ENCODE assay signal across 9 cellular contexts in the genomic region with DNA sequence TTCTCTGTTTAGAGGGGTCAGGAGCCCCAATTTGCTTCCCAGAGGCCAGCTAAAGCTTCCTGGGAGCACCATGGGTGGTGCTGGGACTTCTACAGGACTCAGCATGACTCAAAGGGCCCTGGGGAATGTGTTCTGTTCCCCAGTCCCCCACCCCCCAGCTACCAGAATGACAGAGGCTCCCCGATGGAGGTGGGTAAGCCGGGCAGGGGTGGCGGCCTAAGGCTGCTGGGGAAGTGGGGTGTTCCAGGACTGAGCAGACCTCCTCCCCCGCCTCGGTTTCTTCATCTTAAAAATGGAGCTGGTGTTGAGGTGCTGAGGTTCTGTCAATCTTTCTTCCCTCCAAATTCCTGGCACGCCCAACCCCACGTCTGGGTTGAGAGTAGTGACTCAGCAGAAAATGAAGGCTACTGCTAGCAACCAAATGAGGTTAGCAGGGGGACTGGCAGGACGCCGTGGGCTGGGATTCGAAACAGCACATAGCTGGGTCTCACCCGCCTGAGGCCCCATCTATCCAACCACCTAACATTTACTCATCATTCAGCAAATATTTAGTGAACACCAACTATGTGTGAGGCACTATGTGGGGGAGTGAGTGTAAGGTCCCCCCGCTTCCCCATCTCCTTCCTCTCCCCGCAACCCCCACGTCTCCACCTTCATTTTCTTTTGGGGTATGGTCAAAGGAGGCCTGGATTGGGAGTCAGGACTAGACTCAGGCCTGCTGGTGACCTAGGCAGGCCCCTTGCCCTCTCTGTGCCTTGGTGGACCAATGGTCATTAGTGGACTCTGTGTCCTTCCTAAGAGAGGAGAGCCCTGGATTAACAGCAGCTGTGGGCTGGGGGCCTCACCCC. TPM values are rescaled to one million over a fixed set of nuclear protein-coding genes. Genes with fewer than 3 reads are reported as not detected.
DNase-seq lines count a peak whose midpoint lies in the region; ATAC-seq and TF ChIP-seq lines count a peak whose summit lies in the region.
"Had no signal": no experiment of that assay in that cellular context is flagged by ENCODE, and none has a peak within 500 bp of the region (broad histone marks: within the 10 kb centered on the region; RNA-seq: fewer than 3 reads in every experiment).

No MANE protein-coding gene starts in this region.

- H3K4me1 ChIP-seq in tibial nerve = peaks cover 0 to 48% (median 20%) of the 10 kb centered on the region in 4 donors

- no peaks in the 10 kb centered on the region for H3K36me3 Mint-ChIP-seq in brain

- TF ChIP-seq POLR2A in tibial nerve (IDR thresholded peaks at IDR 0.05) = no peak

- H3K9me3 ChIP-seq in tibial nerve = no peaks in the 10 kb centered on the region

- peaks cover 0 to 11% (median 8%) of the 10 kb centered on the region in 5 experiments for H3K9me3 Mint-ChIP-seq in brain

- peaks cover 50% of the 10 kb centered on the region for H3K4me1 Mint-ChIP-seq in brain

- H3K4me3 Mint-ChIP-seq in brain = peak overlapping the region in 1 of 5 experiments; percentile 72

- H3K4me3 ChIP-seq in BJ (ENCODE audit: low read depth, low read length) (no peak overlapping the region), tibial nerve (no peak overlapping the region)

- TF ChIP-seq CTCF in BJ (IDR thresholded peaks at IDR 0.05; ENCODE audit: insufficient read depth, low read depth, low read length) = no peak
- no peak for TF ChIP-seq CTCF in brain (conservative IDR thresholded peaks at IDR 0.05)
- TF ChIP-seq CTCF in tibial nerve (IDR thresholded peaks at IDR 0.05) = no peak

- peak overlapping the region; percentile 70 to 86 (median 82) for H3K27ac ChIP-seq in tibial nerve

- WGBS in tibial nerve, 2 donors = 45 to 51% methylated on average over 14 of the region's 14 CpGs

- POLR2A ChIA-PET in BJ (lab: Charles Lee) = interaction anchor here (0.6 to 1.5 kb wide), 4 partner anchors 26 to 75 kb away, joined by 3 to 10 read pairs (median 3); no protein-coding TSS in a partner anchor

- H3K36me3 ChIP-seq in BJ (ENCODE audit: control insufficient read depth, insufficient read depth, low read length) (no peaks in the 10 kb centered on the region), tibial nerve (no peaks in the 10 kb centered on the region)

- peak; percentile 74 for DNase-seq in BJ (ENCODE audit: low read depth)
- peak; percentile 29 for DNase-seq in HS-5 (ENCODE audit: low read depth)
- peak; percentile 60 for DNase-seq in left kidney (ENCODE audit: low read depth, low spot score)
- peak; percentile 45 to 61 for DNase-seq in tibial nerve (ENCODE audit: low spot score in 2 of 2)
- DNase-seq in activated CD8-positive, alpha-beta memory T cell treated with anti-CD3 and anti-CD28 coated beads, Interleukin-2, amount 50 U/mL, for 48 hours = no peak
- DNase-seq in NCI-H748 (lab: John Stamatoyannopoulos, UW; ENCODE audit: unreplicated experiment) = no peak

- ATAC-seq in GM18498 (IDR thresholded peaks at IDR 0.05; ENCODE audit: unreplicated experiment) = no peak

- H3K27me3 ChIP-seq in BJ (ENCODE audit: control insufficient read depth, insufficient read depth, low read length) = no peaks in the 10 kb centered on the region
- H3K27me3 ChIP-seq in tibial nerve = no peaks in the 10 kb centered on the region

- H3K27ac Mint-ChIP-seq in brain = peak overlapping the region; percentile 53 to 96 (median 95)

- CTCF ChIA-PET in BJ (lab: Yijun Ruan, JAX) = interaction anchor here (0.7 to 3.4 kb wide), 14 partner anchors 10 to 432 kb away, joined by 3 to 18 read pairs (median 5); a partner anchor contains a TSS

- peak in 1 of 2 donors; percentile 25 for TF ChIP-seq EP300 in tibial nerve (IDR thresholded peaks at IDR 0.05)

- peaks cover 3% of the 10 kb centered on the region for H3K27me3 Mint-ChIP-seq in brain

RNA-seq across cellular contexts. Expression of a gene that starts 50.2 kb away (rescaled TPM):
- polyA plus RNA-seq in BJ (2011; rRNA removed) = 0.20 and 0.21 TPM in 2 replicates
- polyA minus RNA-seq in BJ (2011; rRNA and poly(A)+ RNA removed) = 0.09 TPM in 1 of 2 replicates, not detected in the other
- 3.5 TPM for polyA plus RNA-seq in brain (ENCODE audit: insufficient read depth, low read depth, low replicate concordance)
- 1 to 10 TPM in 3 of 4 donors, under 1 TPM in 1; 0.90 to 1.7 (median 1.3) TPM for total RNA-seq in tibial nerve
- total RNA-seq: mononuclear cell had no signal

RNA-seq across cellular contexts. Expression of a gene that starts 55.3 kb away (rescaled TPM):
- polyA plus RNA-seq in BJ (2011; rRNA removed) = 77.1 and 96.3 TPM in 2 replicates
- 24.0 and 39.5 TPM in 2 replicates for polyA minus RNA-seq in BJ (2011; rRNA and poly(A)+ RNA removed)
- 118 TPM for polyA plus RNA-seq in brain (ENCODE audit: insufficient read depth, low read depth, low replicate concordance)
- 10 to 100 TPM; 23.9 to 30.6 (median 27.5) TPM for total RNA-seq in tibial nerve

Comparison
In these comparisons a context has a peak if more than half of its experiments do, and no peak if none do; other contexts are left out.
1. DNase-seq: peak in BJ (single experiment), HS-5 (single experiment), left kidney (single experiment) and tibial nerve (2 of 2); none in activated CD8-positive, alpha-beta memory T cell treated with anti-CD3 and anti-CD28 coated beads, Interleukin-2, amount 50 U/mL, for 48 hours (single experiment) and NCI-H748 (single experiment).